1 cellular context compared by ENCODE assay signal in the genomic region with DNA sequence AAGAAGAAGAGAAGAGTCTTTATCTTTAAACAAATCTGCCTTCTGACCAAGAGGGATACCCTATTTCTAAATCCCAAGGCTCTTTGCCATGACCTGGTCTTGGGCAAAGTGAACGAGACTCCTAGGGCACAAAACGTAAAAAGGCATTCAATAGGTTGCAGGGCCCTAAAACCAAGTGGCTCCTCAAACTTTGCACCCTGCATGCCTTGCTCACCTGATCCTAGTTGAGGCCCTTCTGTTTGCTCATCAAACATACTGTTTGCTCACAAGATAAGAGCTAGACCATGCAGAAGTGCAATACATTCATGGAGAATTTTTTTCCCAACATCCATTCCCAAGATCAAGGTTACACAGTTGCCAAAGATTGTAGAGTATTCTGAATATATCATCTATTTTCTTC.
TF ChIP-seq lines count a peak whose summit lies in the region.

No MANE protein-coding gene starts in this region.

TF ChIP-seq in HepG2, 621 proteins besides CTCF, POLR2A, EP300 and RAD21 (continued from another document and continues in another):
- TF ChIP-seq, protein P1, sequence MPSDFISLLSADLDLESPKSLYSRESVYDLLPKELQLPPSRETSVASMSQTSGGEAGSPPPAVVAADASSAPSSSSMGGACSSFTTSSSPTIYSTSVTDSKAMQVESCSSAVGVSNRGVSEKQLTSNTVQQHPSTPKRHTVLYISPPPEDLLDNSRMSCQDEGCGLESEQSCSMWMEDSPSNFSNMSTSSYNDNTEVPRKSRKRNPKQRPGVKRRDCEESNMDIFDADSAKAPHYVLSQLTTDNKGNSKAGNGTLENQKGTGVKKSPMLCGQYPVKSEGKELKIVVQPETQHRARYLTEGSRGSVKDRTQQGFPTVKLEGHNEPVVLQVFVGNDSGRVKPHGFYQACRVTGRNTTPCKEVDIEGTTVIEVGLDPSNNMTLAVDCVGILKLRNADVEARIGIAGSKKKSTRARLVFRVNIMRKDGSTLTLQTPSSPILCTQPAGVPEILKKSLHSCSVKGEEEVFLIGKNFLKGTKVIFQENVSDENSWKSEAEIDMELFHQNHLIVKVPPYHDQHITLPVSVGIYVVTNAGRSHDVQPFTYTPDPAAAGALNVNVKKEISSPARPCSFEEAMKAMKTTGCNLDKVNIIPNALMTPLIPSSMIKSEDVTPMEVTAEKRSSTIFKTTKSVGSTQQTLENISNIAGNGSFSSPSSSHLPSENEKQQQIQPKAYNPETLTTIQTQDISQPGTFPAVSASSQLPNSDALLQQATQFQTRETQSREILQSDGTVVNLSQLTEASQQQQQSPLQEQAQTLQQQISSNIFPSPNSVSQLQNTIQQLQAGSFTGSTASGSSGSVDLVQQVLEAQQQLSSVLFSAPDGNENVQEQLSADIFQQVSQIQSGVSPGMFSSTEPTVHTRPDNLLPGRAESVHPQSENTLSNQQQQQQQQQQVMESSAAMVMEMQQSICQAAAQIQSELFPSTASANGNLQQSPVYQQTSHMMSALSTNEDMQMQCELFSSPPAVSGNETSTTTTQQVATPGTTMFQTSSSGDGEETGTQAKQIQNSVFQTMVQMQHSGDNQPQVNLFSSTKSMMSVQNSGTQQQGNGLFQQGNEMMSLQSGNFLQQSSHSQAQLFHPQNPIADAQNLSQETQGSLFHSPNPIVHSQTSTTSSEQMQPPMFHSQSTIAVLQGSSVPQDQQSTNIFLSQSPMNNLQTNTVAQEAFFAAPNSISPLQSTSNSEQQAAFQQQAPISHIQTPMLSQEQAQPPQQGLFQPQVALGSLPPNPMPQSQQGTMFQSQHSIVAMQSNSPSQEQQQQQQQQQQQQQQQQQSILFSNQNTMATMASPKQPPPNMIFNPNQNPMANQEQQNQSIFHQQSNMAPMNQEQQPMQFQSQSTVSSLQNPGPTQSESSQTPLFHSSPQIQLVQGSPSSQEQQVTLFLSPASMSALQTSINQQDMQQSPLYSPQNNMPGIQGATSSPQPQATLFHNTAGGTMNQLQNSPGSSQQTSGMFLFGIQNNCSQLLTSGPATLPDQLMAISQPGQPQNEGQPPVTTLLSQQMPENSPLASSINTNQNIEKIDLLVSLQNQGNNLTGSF (CRISPR knock-in tag; IDR thresholded peaks at IDR 0.05), result no peak
- TF ChIP-seq FOXK2 (IDR thresholded peaks at IDR 0.05) (no peak), RBAK (CRISPR knock-in tag; IDR thresholded peaks at IDR 0.05) (no peak), ZNF12 (CRISPR knock-in tag; IDR thresholded peaks at IDR 0.05) (peak; percentile 83; the same call in 1 of the 2 replicates), ZBTB42 (CRISPR knock-in tag; IDR thresholded peaks at IDR 0.05) (no peak), KAT7 (CRISPR knock-in tag; IDR thresholded peaks at IDR 0.05; ENCODE audit: borderline replicate concordance) (peak; percentile 64; the same call in 1 of the 2 replicates), ZNF256 (CRISPR knock-in tag; conservative IDR thresholded peaks at IDR 0.05) (no peak), ZBTB8A (CRISPR knock-in tag; IDR thresholded peaks at IDR 0.05; ENCODE audit: borderline replicate concordance, low read depth) (no peak), TBX3 (IDR thresholded peaks at IDR 0.05; ENCODE audit: borderline replicate concordance) (peak; percentile 89; the same call in 1 of the 2 replicates), SMAD9 (CRISPR knock-in tag; IDR thresholded peaks at IDR 0.05) (no peak), REL (CRISPR knock-in tag; conservative IDR thresholded peaks at IDR 0.05) (no peak), TP53 (CRISPR knock-in tag; conservative IDR thresholded peaks at IDR 0.05) (no peak), TGIF2 (CRISPR knock-in tag; IDR thresholded peaks at IDR 0.05) (no peak; the same call in 1 of the 2 replicates), JUND (CRISPR knock-in tag; IDR thresholded peaks at IDR 0.05) (peak; percentile 42; the same call in 1 of the 2 replicates), SRSF4 (IDR thresholded peaks at IDR 0.05; ENCODE audit: low read depth, low read length, poor library complexity, severe bottlenecking) (no peak), ZNF274 (CRISPR knock-in tag; IDR thresholded peaks at IDR 0.05) (no peak), SALL2 (CRISPR knock-in tag; IDR thresholded peaks at IDR 0.05) (peak; percentile 53; the same call in 1 of the 2 replicates), ETV5 (CRISPR knock-in tag; IDR thresholded peaks at IDR 0.05; ENCODE audit: borderline replicate concordance) (peak; percentile 78; the same call in 1 of the 2 replicates), ZNF761 (CRISPR knock-in tag; conservative IDR thresholded peaks at IDR 0.05) (no peak), ZNF546 (CRISPR knock-in tag; conservative IDR thresholded peaks at IDR 0.05) (no peak), SIX4 (CRISPR knock-in tag; IDR thresholded peaks at IDR 0.05) (peak; percentile 93), KLF12 (CRISPR knock-in tag; IDR thresholded peaks at IDR 0.05; ENCODE audit: borderline replicate concordance) (no peak), ZNF350 (CRISPR knock-in tag; IDR thresholded peaks at IDR 0.05; ENCODE audit: borderline replicate concordance, low read depth) (peak; percentile 55; the same call in 1 of the 2 replicates), TAF1 (CRISPR knock-in tag; IDR thresholded peaks at IDR 0.05) (no peak), ZNF607 (CRISPR knock-in tag; IDR thresholded peaks at IDR 0.05; ENCODE audit: borderline replicate concordance) (peak; percentile 59; the same call in 1 of the 2 replicates), ZSCAN29 (CRISPR knock-in tag; conservative IDR thresholded peaks at IDR 0.05) (0 out of 2 replicates have a peak, but pooled peaks have one; percentile 31), SIN3B (IDR thresholded peaks at IDR 0.05; ENCODE audit: low read length) (no peak), ZFP62 (CRISPR knock-in tag; IDR thresholded peaks at IDR 0.05) (no peak), TMF1 (CRISPR knock-in tag; IDR thresholded peaks at IDR 0.05; ENCODE audit: low read depth) (no peak), ZBTB38 (CRISPR knock-in tag; IDR thresholded peaks at IDR 0.05) (no peak), MAFG (CRISPR knock-in tag; IDR thresholded peaks at IDR 0.05) (no peak), ELF4 (CRISPR knock-in tag; IDR thresholded peaks at IDR 0.05; ENCODE audit: borderline replicate concordance) (no peak), ZFP1 (CRISPR knock-in tag; IDR thresholded peaks at IDR 0.05) (peak; percentile 95), SP5 (CRISPR knock-in tag; IDR thresholded peaks at IDR 0.05; ENCODE audit: borderline replicate concordance, low read depth) (peak; percentile 54; the same call in 1 of the 2 replicates), ZNF703 (CRISPR knock-in tag; IDR thresholded peaks at IDR 0.05; ENCODE audit: borderline replicate concordance) (peak; percentile 80; the same call in 1 of the 2 replicates), ZMYM2 (CRISPR knock-in tag; IDR thresholded peaks at IDR 0.05) (peak; percentile 89)
- TF ChIP-seq, protein P2, sequence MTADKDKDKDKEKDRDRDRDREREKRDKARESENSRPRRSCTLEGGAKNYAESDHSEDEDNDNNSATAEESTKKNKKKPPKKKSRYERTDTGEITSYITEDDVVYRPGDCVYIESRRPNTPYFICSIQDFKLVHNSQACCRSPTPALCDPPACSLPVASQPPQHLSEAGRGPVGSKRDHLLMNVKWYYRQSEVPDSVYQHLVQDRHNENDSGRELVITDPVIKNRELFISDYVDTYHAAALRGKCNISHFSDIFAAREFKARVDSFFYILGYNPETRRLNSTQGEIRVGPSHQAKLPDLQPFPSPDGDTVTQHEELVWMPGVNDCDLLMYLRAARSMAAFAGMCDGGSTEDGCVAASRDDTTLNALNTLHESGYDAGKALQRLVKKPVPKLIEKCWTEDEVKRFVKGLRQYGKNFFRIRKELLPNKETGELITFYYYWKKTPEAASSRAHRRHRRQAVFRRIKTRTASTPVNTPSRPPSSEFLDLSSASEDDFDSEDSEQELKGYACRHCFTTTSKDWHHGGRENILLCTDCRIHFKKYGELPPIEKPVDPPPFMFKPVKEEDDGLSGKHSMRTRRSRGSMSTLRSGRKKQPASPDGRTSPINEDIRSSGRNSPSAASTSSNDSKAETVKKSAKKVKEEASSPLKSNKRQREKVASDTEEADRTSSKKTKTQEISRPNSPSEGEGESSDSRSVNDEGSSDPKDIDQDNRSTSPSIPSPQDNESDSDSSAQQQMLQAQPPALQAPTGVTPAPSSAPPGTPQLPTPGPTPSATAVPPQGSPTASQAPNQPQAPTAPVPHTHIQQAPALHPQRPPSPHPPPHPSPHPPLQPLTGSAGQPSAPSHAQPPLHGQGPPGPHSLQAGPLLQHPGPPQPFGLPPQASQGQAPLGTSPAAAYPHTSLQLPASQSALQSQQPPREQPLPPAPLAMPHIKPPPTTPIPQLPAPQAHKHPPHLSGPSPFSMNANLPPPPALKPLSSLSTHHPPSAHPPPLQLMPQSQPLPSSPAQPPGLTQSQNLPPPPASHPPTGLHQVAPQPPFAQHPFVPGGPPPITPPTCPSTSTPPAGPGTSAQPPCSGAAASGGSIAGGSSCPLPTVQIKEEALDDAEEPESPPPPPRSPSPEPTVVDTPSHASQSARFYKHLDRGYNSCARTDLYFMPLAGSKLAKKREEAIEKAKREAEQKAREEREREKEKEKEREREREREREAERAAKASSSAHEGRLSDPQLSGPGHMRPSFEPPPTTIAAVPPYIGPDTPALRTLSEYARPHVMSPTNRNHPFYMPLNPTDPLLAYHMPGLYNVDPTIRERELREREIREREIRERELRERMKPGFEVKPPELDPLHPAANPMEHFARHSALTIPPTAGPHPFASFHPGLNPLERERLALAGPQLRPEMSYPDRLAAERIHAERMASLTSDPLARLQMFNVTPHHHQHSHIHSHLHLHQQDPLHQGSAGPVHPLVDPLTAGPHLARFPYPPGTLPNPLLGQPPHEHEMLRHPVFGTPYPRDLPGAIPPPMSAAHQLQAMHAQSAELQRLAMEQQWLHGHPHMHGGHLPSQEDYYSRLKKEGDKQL (CRISPR knock-in tag; IDR thresholded peaks at IDR 0.05; ENCODE audit: low read depth), result peak; percentile 96
- TF ChIP-seq, protein P3, sequence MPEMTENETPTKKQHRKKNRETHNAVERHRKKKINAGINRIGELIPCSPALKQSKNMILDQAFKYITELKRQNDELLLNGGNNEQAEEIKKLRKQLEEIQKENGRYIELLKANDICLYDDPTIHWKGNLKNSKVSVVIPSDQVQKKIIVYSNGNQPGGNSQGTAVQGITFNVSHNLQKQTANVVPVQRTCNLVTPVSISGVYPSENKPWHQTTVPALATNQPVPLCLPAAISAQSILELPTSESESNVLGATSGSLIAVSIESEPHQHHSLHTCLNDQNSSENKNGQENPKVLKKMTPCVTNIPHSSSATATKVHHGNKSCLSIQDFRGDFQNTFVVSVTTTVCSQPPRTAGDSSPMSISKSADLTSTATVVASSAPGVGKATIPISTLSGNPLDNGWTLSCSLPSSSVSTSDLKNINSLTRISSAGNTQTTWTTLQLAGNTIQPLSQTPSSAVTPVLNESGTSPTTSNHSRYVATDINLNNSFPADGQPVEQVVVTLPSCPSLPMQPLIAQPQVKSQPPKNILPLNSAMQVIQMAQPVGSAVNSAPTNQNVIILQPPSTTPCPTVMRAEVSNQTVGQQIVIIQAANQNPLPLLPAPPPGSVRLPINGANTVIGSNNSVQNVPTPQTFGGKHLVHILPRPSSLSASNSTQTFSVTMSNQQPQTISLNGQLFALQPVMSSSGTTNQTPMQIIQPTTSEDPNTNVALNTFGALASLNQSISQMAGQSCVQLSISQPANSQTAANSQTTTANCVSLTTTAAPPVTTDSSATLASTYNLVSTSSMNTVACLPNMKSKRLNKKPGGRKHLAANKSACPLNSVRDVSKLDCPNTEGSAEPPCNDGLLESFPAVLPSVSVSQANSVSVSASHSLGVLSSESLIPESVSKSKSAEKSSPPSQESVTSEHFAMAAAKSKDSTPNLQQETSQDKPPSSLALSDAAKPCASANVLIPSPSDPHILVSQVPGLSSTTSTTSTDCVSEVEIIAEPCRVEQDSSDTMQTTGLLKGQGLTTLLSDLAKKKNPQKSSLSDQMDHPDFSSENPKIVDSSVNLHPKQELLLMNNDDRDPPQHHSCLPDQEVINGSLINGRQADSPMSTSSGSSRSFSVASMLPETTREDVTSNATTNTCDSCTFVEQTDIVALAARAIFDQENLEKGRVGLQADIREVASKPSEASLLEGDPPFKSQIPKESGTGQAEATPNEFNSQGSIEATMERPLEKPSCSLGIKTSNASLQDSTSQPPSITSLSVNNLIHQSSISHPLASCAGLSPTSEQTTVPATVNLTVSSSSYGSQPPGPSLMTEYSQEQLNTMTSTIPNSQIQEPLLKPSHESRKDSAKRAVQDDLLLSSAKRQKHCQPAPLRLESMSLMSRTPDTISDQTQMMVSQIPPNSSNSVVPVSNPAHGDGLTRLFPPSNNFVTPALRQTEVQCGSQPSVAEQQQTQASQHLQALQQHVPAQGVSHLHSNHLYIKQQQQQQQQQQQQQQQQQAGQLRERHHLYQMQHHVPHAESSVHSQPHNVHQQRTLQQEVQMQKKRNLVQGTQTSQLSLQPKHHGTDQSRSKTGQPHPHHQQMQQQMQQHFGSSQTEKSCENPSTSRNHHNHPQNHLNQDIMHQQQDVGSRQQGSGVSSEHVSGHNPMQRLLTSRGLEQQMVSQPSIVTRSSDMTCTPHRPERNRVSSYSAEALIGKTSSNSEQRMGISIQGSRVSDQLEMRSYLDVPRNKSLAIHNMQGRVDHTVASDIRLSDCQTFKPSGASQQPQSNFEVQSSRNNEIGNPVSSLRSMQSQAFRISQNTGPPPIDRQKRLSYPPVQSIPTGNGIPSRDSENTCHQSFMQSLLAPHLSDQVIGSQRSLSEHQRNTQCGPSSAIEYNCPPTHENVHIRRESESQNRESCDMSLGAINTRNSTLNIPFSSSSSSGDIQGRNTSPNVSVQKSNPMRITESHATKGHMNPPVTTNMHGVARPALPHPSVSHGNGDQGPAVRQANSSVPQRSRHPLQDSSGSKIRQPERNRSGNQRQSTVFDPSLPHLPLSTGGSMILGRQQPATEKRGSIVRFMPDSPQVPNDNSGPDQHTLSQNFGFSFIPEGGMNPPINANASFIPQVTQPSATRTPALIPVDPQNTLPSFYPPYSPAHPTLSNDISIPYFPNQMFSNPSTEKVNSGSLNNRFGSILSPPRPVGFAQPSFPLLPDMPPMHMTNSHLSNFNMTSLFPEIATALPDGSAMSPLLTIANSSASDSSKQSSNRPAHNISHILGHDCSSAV (CRISPR knock-in tag; IDR thresholded peaks at IDR 0.05; ENCODE audit: borderline replicate concordance), result no peak
- TF ChIP-seq, protein P4, sequence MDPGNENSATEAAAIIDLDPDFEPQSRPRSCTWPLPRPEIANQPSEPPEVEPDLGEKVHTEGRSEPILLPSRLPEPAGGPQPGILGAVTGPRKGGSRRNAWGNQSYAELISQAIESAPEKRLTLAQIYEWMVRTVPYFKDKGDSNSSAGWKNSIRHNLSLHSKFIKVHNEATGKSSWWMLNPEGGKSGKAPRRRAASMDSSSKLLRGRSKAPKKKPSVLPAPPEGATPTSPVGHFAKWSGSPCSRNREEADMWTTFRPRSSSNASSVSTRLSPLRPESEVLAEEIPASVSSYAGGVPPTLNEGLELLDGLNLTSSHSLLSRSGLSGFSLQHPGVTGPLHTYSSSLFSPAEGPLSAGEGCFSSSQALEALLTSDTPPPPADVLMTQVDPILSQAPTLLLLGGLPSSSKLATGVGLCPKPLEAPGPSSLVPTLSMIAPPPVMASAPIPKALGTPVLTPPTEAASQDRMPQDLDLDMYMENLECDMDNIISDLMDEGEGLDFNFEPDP (CRISPR knock-in tag; conservative IDR thresholded peaks at IDR 0.05), result no peak
- TF ChIP-seq, protein P5, sequence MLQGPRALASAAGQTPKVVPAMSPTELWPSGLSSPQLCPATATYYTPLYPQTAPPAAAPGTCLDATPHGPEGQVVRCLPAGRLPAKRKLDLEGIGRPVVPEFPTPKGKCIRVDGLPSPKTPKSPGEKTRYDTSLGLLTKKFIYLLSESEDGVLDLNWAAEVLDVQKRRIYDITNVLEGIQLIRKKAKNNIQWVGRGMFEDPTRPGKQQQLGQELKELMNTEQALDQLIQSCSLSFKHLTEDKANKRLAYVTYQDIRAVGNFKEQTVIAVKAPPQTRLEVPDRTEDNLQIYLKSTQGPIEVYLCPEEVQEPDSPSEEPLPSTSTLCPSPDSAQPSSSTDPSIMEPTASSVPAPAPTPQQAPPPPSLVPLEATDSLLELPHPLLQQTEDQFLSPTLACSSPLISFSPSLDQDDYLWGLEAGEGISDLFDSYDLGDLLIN (CRISPR knock-in tag; IDR thresholded peaks at IDR 0.05; ENCODE audit: borderline replicate concordance), result no peak
